In the genomic region with DNA sequence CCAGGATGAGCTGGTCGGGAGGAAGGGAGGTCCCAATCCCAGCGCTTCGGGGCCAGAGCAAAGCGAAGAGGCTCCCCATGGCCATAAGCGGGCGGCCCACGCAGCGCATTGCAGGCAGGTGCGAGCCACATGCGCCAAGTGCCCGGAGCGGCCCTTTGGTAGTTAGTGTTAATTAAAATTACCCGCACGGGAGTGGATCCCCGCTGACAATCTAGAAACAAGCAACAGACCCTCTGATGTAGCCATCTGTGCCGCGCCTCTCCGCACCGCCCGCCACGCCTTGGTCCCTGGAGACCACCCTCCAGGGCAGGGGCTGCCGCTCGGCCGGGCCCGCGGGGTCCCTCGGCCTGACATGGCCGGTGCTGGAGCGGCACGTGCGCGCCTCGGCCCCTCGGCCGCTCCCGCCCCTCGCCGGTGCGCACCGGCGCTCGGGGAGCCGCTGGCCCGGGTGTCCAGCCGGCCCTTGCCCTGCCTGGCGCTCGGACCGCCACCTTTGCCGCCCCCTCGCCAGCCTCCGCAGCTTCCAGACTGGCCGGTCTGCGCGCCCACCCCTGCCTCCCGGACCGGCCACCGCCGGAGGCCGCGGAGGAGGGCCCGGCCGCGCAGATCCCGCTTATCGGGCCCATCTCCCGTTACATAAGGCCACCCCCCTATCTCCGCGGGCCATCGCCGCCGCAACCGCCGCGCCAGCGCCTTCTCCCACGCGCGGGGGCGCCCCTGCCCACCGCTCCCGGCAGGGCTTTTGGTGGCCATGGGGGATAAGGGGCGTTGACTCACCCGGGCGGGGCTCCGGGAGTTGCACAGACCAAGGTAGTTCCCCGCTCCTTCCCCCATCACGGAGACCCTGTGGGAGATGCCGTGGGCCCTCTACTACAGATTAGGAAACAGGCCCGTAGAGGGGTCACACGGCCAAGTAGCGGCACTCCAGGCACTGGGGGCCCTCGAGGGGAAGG, we compare ENCODE assay signal across 1 cellular context.
TF ChIP-seq lines count a peak whose summit lies in the region.

No MANE protein-coding gene starts in this region.

TF ChIP-seq in HEK293T, 16 proteins besides CTCF, POLR2A, EP300 and RAD21:
- no peak for TF ChIP-seq LEF1 (IDR thresholded peaks at IDR 0.05; ENCODE audit: borderline replicate concordance)
- TF ChIP-seq CTBP1 (IDR thresholded peaks at IDR 0.05; ENCODE audit: borderline replicate concordance): no peak
- TF ChIP-seq SP1 (IDR thresholded peaks at IDR 0.05): no peak
- TF ChIP-seq HDGF (IDR thresholded peaks at IDR 0.05; ENCODE audit: borderline replicate concordance): no peak
- no peak for TF ChIP-seq ELF4 (IDR thresholded peaks at IDR 0.05)
- no peak for TF ChIP-seq BHLHE40 (IDR thresholded peaks at IDR 0.05; ENCODE audit: borderline replicate concordance)
- no peak for TF ChIP-seq L3MBTL2 (conservative IDR thresholded peaks at IDR 0.05)
- TF ChIP-seq ARNT (IDR thresholded peaks at IDR 0.05): no peak
- no peak for TF ChIP-seq SUZ12 (IDR thresholded peaks at IDR 0.05)
- TF ChIP-seq ZNF384 (IDR thresholded peaks at IDR 0.05): no peak
- TF ChIP-seq, protein P1, sequence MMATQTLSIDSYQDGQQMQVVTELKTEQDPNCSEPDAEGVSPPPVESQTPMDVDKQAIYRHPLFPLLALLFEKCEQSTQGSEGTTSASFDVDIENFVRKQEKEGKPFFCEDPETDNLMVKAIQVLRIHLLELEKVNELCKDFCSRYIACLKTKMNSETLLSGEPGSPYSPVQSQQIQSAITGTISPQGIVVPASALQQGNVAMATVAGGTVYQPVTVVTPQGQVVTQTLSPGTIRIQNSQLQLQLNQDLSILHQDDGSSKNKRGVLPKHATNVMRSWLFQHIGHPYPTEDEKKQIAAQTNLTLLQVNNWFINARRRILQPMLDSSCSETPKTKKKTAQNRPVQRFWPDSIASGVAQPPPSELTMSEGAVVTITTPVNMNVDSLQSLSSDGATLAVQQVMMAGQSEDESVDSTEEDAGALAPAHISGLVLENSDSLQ (IDR thresholded peaks at IDR 0.05): no peak
- no peak for TF ChIP-seq FOXK2 (IDR thresholded peaks at IDR 0.05)
- TF ChIP-seq TARDBP (IDR thresholded peaks at IDR 0.05): no peak
- TF ChIP-seq FOXM1 (IDR thresholded peaks at IDR 0.05; ENCODE audit: borderline replicate concordance): no peak
- TF ChIP-seq NFRKB (IDR thresholded peaks at IDR 0.05): no peak
- no peak for TF ChIP-seq FOXA1 (IDR thresholded peaks at IDR 0.05)
